Comparison of ENCODE assay signal across 39 cellular contexts in the genomic region with DNA sequence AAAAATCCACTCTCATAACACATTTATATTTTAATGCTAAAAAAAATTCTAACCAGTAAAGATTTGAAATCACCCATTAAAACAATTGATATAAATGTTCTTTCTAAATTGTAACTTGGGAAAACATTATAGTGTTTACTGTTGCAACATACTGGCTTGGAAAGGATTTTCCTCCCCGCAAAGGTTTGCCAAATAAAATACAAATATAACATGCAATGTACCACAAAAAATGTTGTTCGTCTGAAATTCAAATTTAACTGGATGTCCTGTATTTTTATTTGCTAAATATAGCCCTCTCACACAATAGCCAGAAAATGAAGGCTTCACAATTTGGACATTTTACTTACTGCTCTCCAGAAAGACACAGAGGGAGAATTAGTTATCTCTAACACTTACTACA.
DNase-seq lines count a peak whose midpoint lies in the region; ATAC-seq, FAIRE-seq and TF ChIP-seq lines count a peak whose summit lies in the region.
"Had no signal": no experiment of that assay in that cellular context is flagged by ENCODE, and none has a peak within 500 bp of the region (broad histone marks: within the 10 kb centered on the region; RNA-seq: fewer than 3 reads in every experiment).

No MANE protein-coding gene starts in this region.

- no peaks in the 10 kb centered on the region for H3F3A ChIP-seq in GM23248 (ENCODE audit: insufficient read depth)

- 10 to 12% methylated on average over 2 of the region's 2 CpGs for WGBS in GM23248 (ENCODE audit: low coverage in 1 of 2, low lambda C conversion rate in 2 of 2, missing lambda C conversion rate in 2 of 2), 2 experiments

- H3K27me3 ChIP-seq in GM23248 (replicated peaks; ENCODE audit: insufficient read depth) (no peaks in the 10 kb centered on the region), Caco-2 (replicated peaks; ENCODE audit: control insufficient read depth, insufficient read depth, low read length) (no peaks in the 10 kb centered on the region)
- H3K27me3 ChIP-seq: thyroid gland, vagina had no signal

- H3K79me2 ChIP-seq in GM23248 (ENCODE audit: insufficient read depth) = no peaks in the 10 kb centered on the region

- no peak overlapping the region for H3K4me3 ChIP-seq in GM23248
- H3K4me3 ChIP-seq in coronary artery = no peak overlapping the region
- H3K4me3 ChIP-seq in Caco-2 (ENCODE audit: low read depth, low read length) = no peak overlapping the region
- H3K4me3 ChIP-seq: A549, left ventricle myocardium inferior, PC-9, thyroid gland, vagina had no signal

- DNase-seq in GM23248 = peak; percentile 44
- no peak for DNase-seq in coronary artery (ENCODE audit: low spot score)
- DNase-seq in left lobe of liver (ENCODE audit: low spot score) = no peak
- no peak for DNase-seq in Caco-2
- no peak for DNase-seq in dermis blood vessel endothelial cell
- DNase-seq in T-helper 1 cell = no peak
- DNase-seq: activated CD4-positive, alpha-beta T cell treated with anti-CD3 and anti-CD28 coated beads for 48 hours; activated CD8-positive, alpha-beta memory T cell treated with anti-CD3 and anti-CD28 coated beads for 24 hours; activated gamma-delta T cell; activated naive CD8-positive, alpha-beta T cell treated with anti-CD3 and anti-CD28 coated beads, Interleukin-2, amount 10 ng/mL, durations not matched to agents 7 days and 5 days; activated T-cell treated with anti-CD3 and anti-CD28 coated beads, Interleukin-2, amount 50 U/mL, for 24 hours; DND-41; effector memory CD4-positive, alpha-beta T cell; erythroblast; GOT3; left ventricle myocardium inferior; natural killer cell; NCI-H1092 treated with DMSO at 0.1 percent for 48 hours; NCI-H187; NCI-H2171 treated with DMSO at 0.1 percent for 48 hours; NCI-H524; NK-92 treated with Interleukin-12 subunit alpha and Interleukin-12 subunit beta, amount 100 ng/mL, for 24 hours; occipital lobe; PC-9; Right ventricle myocardium superior; small intestine; stimulated activated CD4-positive, alpha-beta T cell treated with anti-CD3 and anti-CD28 coated beads, Interleukin-1b, Interleukin-23, amount 100 ng/mL, for 48 hours; stimulated activated CD8-positive, alpha-beta memory T cell treated with anti-CD3 and anti-CD28 coated beads, Interleukin-4, amount 100 ng/mL, for 48 hours; stimulated activated naive CD8-positive, alpha-beta T cell treated with anti-CD3 and anti-CD28 coated beads, Interleukin-15, amount 100 ng/mL, for 72 hours; thyroid gland had no signal

- POLR2A ChIA-PET in Caco-2 (lab: Charles Lee) = no interaction called here

- no peak overlapping the region for H3K27ac Mint-ChIP-seq in Caco-2 (ENCODE audit: unreplicated experiment)
- H3K27ac Mint-ChIP-seq: activated naive CD8-positive, alpha-beta T cell treated with anti-CD3 and anti-CD28 coated beads, Interleukin-2, amount 10 ng/mL, durations not matched to agents 7 days and 5 days; activated T-cell treated with anti-CD3 and anti-CD28 coated beads, Interleukin-2, amount 50 U/mL, for 24 hours; brain; IgD-negative memory B cell; natural killer cell; stimulated activated naive CD8-positive, alpha-beta T cell treated with anti-CD3 and anti-CD28 coated beads, Interleukin-15, amount 100 ng/mL, for 72 hours; T-helper 2 cell treated with Interferon-gamma antibody and Interleukin-4, amounts not matched to agents 5 μg/mL and 100 μg/mL, for 36 hours had no signal

- H3K9me3 Mint-ChIP-seq in Caco-2 (ENCODE audit: unreplicated experiment) = peaks cover 18% of the 10 kb centered on the region

- H3K27ac ChIP-seq in GM23248 (peak overlapping the region; percentile 25; the same call in 1 of the 2 replicates), coronary artery (peak overlapping the region; percentile 42 to 44)
- H3K27ac ChIP-seq: A549, C4-2B, left ventricle myocardium inferior, PC-9, thyroid gland, vagina had no signal

- no peak overlapping the region for H3K4me3 Mint-ChIP-seq in Caco-2 (ENCODE audit: unreplicated experiment)
- H3K4me3 Mint-ChIP-seq: activated naive CD8-positive, alpha-beta T cell treated with anti-CD3 and anti-CD28 coated beads, Interleukin-2, amount 10 ng/mL, durations not matched to agents 7 days and 5 days; activated T-cell treated with anti-CD3 and anti-CD28 coated beads, Interleukin-2, amount 50 U/mL, for 24 hours; brain; IgD-negative memory B cell; natural killer cell; stimulated activated naive CD8-positive, alpha-beta T cell treated with anti-CD3 and anti-CD28 coated beads, Interleukin-15, amount 100 ng/mL, for 72 hours; T-helper 2 cell treated with Interferon-gamma antibody and Interleukin-4, amounts not matched to agents 5 μg/mL and 100 μg/mL, for 36 hours had no signal

- in situ Hi-C loops in GM23248 (cut with MboI) = no loop called here

- no peaks in the 10 kb centered on the region for H3K36me3 ChIP-seq in GM23248 (ENCODE audit: low read depth)
- H3K36me3 ChIP-seq in Caco-2 (ENCODE audit: control insufficient read depth, insufficient read depth, low read length) = no peaks in the 10 kb centered on the region
- H3K36me3 ChIP-seq: left ventricle myocardium inferior, thyroid gland, vagina had no signal

- no peaks in the 10 kb centered on the region for H4K20me1 ChIP-seq in GM23248 (ENCODE audit: insufficient read depth)

- no peaks in the 10 kb centered on the region for H3K27me3 Mint-ChIP-seq in Caco-2 (ENCODE audit: insufficient read depth, unreplicated experiment)
- H3K27me3 Mint-ChIP-seq: activated naive CD8-positive, alpha-beta T cell treated with anti-CD3 and anti-CD28 coated beads, Interleukin-2, amount 10 ng/mL, durations not matched to agents 7 days and 5 days; activated T-cell treated with anti-CD3 and anti-CD28 coated beads, Interleukin-2, amount 50 U/mL, for 24 hours; brain; IgD-negative memory B cell; stimulated activated naive CD8-positive, alpha-beta T cell treated with anti-CD3 and anti-CD28 coated beads, Interleukin-15, amount 100 ng/mL, for 72 hours had no signal

- TF ChIP-seq CTCF in coronary artery (IDR thresholded peaks at IDR 0.05) (no peak), Caco-2 (IDR thresholded peaks at IDR 0.05; ENCODE audit: insufficient read depth in 1 of 2, low read depth in 1 of 2, low read length in 1 of 2, severe bottlenecking in 1 of 2, unreplicated experiment in 1 of 2) (no peak)

- H3K9me2 ChIP-seq in GM23248 (ENCODE audit: insufficient read depth) = 0 out of 2 replicates have a peak, but pooled peaks cover 4% of the 10 kb centered on the region

- no peak overlapping the region for H3K4me2 ChIP-seq in GM23248 (ENCODE audit: unreplicated experiment)
- H3K4me2 ChIP-seq: A549, PC-9 had no signal

- BruUV-seq in Caco-2 (replicated peaks; lab: Mats Ljungman, UMichigan) = no TSS peak

- H3K4me1 ChIP-seq in GM23248 (ENCODE audit: insufficient read depth) = peaks cover 10% of the 10 kb centered on the region; the same call in 1 of the 2 replicates
- H3K4me1 ChIP-seq in Caco-2 = no peaks in the 10 kb centered on the region
- H3K4me1 ChIP-seq: A549, left ventricle myocardium inferior, thyroid gland, vagina had no signal

- peak; percentile 56 for FAIRE-seq in A204.1 (lab: Jason Lieb, UNC)
- FAIRE-seq: islet of Langerhans, small intestine had no signal

- peak; percentile 47 for ATAC-seq in left lobe of liver
- no peak for ATAC-seq in SK-N-SH treated with all-trans-retinoic acid at 6 μM for 48 hours
- ATAC-seq: A549; natural killer cell; stimulated activated naive CD8-positive, alpha-beta T cell treated with anti-CD3 and anti-CD28 coated beads, Interleukin-15, amount 100 ng/mL, for 72 hours had no signal

- no peaks in the 10 kb centered on the region for H3K36me3 Mint-ChIP-seq in Caco-2 (ENCODE audit: insufficient read depth, unreplicated experiment)
- H3K36me3 Mint-ChIP-seq: activated naive CD8-positive, alpha-beta T cell treated with anti-CD3 and anti-CD28 coated beads, Interleukin-2, amount 10 ng/mL, durations not matched to agents 7 days and 5 days; IgD-negative memory B cell; natural killer cell had no signal

- H3K9me3 ChIP-seq in GM23248 (ENCODE audit: low read depth) (no peaks in the 10 kb centered on the region), Caco-2 (no peaks in the 10 kb centered on the region)
- H3K9me3 ChIP-seq: thyroid gland, vagina had no signal

- CTCF ChIA-PET in Caco-2 (lab: Charles Lee) = no interaction called here

- intact Hi-C loops in Caco-2 (cut with micrococcal nuclease; ENCODE audit: unreplicated experiment) = no loop called here

- peak overlapping the region; percentile 15 for H2AFZ ChIP-seq in GM23248
- H2AFZ ChIP-seq: PC-9 had no signal

- no peaks in the 10 kb centered on the region for H3K4me1 Mint-ChIP-seq in Caco-2 (ENCODE audit: low read depth, unreplicated experiment)
- H3K4me1 Mint-ChIP-seq: activated naive CD8-positive, alpha-beta T cell treated with anti-CD3 and anti-CD28 coated beads, Interleukin-2, amount 10 ng/mL, durations not matched to agents 7 days and 5 days; brain; IgD-negative memory B cell; natural killer cell; stimulated activated naive CD8-positive, alpha-beta T cell treated with anti-CD3 and anti-CD28 coated beads, Interleukin-15, amount 100 ng/mL, for 72 hours had no signal

- 0 out of 2 replicates have a peak overlapping the region, but pooled peaks have one; percentile 22 for H3K9ac ChIP-seq in GM23248

TF ChIP-seq in SK-N-SH treated with all-trans-retinoic acid at 6 μM for 48 hours, 23 proteins besides CTCF, POLR2A, EP300 and RAD21 (continues in another document):
- TF ChIP-seq, protein P1, sequence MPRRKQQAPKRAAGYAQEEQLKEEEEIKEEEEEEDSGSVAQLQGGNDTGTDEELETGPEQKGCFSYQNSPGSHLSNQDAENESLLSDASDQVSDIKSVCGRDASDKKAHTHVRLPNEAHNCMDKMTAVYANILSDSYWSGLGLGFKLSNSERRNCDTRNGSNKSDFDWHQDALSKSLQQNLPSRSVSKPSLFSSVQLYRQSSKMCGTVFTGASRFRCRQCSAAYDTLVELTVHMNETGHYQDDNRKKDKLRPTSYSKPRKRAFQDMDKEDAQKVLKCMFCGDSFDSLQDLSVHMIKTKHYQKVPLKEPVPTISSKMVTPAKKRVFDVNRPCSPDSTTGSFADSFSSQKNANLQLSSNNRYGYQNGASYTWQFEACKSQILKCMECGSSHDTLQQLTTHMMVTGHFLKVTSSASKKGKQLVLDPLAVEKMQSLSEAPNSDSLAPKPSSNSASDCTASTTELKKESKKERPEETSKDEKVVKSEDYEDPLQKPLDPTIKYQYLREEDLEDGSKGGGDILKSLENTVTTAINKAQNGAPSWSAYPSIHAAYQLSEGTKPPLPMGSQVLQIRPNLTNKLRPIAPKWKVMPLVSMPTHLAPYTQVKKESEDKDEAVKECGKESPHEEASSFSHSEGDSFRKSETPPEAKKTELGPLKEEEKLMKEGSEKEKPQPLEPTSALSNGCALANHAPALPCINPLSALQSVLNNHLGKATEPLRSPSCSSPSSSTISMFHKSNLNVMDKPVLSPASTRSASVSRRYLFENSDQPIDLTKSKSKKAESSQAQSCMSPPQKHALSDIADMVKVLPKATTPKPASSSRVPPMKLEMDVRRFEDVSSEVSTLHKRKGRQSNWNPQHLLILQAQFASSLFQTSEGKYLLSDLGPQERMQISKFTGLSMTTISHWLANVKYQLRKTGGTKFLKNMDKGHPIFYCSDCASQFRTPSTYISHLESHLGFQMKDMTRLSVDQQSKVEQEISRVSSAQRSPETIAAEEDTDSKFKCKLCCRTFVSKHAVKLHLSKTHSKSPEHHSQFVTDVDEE (CRISPR knock-in tag; IDR thresholded peaks at IDR 0.05) = no peak
- no peak for TF ChIP-seq RARB (CRISPR knock-in tag; IDR thresholded peaks at IDR 0.05)
- no peak for TF ChIP-seq ZNF8 (CRISPR knock-in tag; IDR thresholded peaks at IDR 0.05)
- TF ChIP-seq ZC3H10 (CRISPR knock-in tag; IDR thresholded peaks at IDR 0.05) = no peak
